Comparison of ENCODE assay signal across 1 cellular context in genomic region chr1:97824200-97824599, GRCh38.
TF ChIP-seq lines count a peak whose summit lies in the region.

No MANE protein-coding gene starts in this region.

TF ChIP-seq in GM23338, 12 proteins besides CTCF, POLR2A, EP300 and RAD21 (continued from another document):
- TF ChIP-seq ZNF462 (CRISPR knock-in tag; IDR thresholded peaks at IDR 0.05) = no peak
- TF ChIP-seq POLR2AphosphoS5 (IDR thresholded peaks at IDR 0.05; ENCODE audit: low read depth) = no peak
- no peak for TF ChIP-seq REST (IDR thresholded peaks at IDR 0.05; ENCODE audit: unreplicated experiment)
